Comparison of ENCODE assay signal across 15 cellular contexts in genomic region chr15:92616621-92617179, GRCh38. TPM values are rescaled to one million over a fixed set of nuclear protein-coding genes. Genes with fewer than 3 reads are reported as not detected.
DNase-seq lines count a peak whose midpoint lies in the region; ATAC-seq and TF ChIP-seq lines count a peak whose summit lies in the region.
"Had no signal": no experiment of that assay in that cellular context is flagged by ENCODE, and none has a peak within 500 bp of the region (broad histone marks: within the 10 kb centered on the region; RNA-seq: fewer than 3 reads in every experiment).

No MANE protein-coding gene starts in this region.

- DNase-seq in LHCN-M2 (ENCODE audit: low read depth) (peak; percentile 61), body of pancreas (peak in 2 of 4 donors; percentile 18 to 67), mesendoderm (no peak), midbrain (lab: John Stamatoyannopoulos, UW) (no peak)
- no peak for DNase-seq in stimulated activated CD4-positive, alpha-beta T cell treated with anti-CD3 and anti-CD28 coated beads, Interleukin-2, amount 100 ng/mL, for 24 hours
- DNase-seq: activated naive CD4-positive, alpha-beta T cell treated with anti-CD3 and anti-CD28 coated beads for 36 hours; hippocampal formation; NCI-H1694 treated with DMSO at 0.1 percent for 48 hours; stimulated activated CD4-positive, alpha-beta T cell treated with anti-CD3 and anti-CD28 coated beads, Interleukin-4, amount 100 ng/mL, for 24 hours had no signal

- no peak overlapping the region for H4K5ac ChIP-seq in mesendoderm (ENCODE audit: low read length)

- H3K18ac ChIP-seq in mesendoderm (ENCODE audit: low read length): no peak overlapping the region

- no peak overlapping the region for H3K23ac ChIP-seq in mesendoderm (ENCODE audit: low read length)

- H3K56ac ChIP-seq in mesendoderm (ENCODE audit: low read length): peak overlapping the region; percentile 39

- no peak overlapping the region for H2BK15ac ChIP-seq in mesendoderm (replicated peaks; ENCODE audit: low read depth)

- H3K9me3 ChIP-seq in body of pancreas (no peaks in the 10 kb centered on the region), skeletal muscle tissue (ENCODE audit: control insufficient read depth in 3 of 3, low read length in 3 of 3) (no peaks in the 10 kb centered on the region)

- peaks cover under 1% of the 10 kb centered on the region for H3K79me2 ChIP-seq in mesendoderm (ENCODE audit: control insufficient read depth, insufficient read depth, low read length)

- H3K9ac ChIP-seq in mesendoderm (ENCODE audit: low read length): no peak overlapping the region
- H3K9ac ChIP-seq in skeletal muscle tissue (ENCODE audit: low read depth in 1 of 3, low read length in 3 of 3): no peak overlapping the region

- H3K27me3 ChIP-seq in body of pancreas: no peaks in the 10 kb centered on the region
- no peaks in the 10 kb centered on the region for H3K27me3 ChIP-seq in mesendoderm (ENCODE audit: insufficient read depth, low read length, poor library complexity)
- H3K27me3 ChIP-seq in skeletal muscle tissue (ENCODE audit: control insufficient read depth in 3 of 3, insufficient read depth in 3 of 3, low read length in 3 of 3): no peaks in the 10 kb centered on the region
- H3K27me3 ChIP-seq: cardiac muscle cell had no signal

- no peak for TF ChIP-seq CTCF in body of pancreas (IDR thresholded peaks at IDR 0.05)

- H3K36me3 ChIP-seq in body of pancreas (replicated peaks in 1 of 2; ENCODE audit: insufficient read depth in 1 of 2, low read depth in 2 of 2) (no peaks in the 10 kb centered on the region), mesendoderm (ENCODE audit: control insufficient read depth, insufficient read depth, low read length) (peaks cover 2% of the 10 kb centered on the region), skeletal muscle tissue (ENCODE audit: control insufficient read depth in 3 of 3, insufficient read depth in 3 of 3, low read length in 3 of 3) (no peaks in the 10 kb centered on the region)
- H3K36me3 ChIP-seq: cardiac muscle cell had no signal

- H3K79me1 ChIP-seq in mesendoderm (ENCODE audit: low read length): peaks cover 3% of the 10 kb centered on the region

- H3K27ac ChIP-seq in body of pancreas (peak overlapping the region; percentile 75 to 89 (median 84)), mesendoderm (ENCODE audit: low read depth, low read length) (no peak overlapping the region), skeletal muscle tissue (ENCODE audit: low read depth, low read length) (peak overlapping the region; percentile 66)
- H3K27ac ChIP-seq: epithelial cell of prostate had no signal

- no peak overlapping the region for H3K4me2 ChIP-seq in mesendoderm (ENCODE audit: low read length)

- 82 to 85% methylated on average over 15 to 18 of the region's 18 CpGs for WGBS in body of pancreas, 2 donors
- no CpG with 5 or more reads among the region's 18 CpGs for WGBS in mesendoderm (ENCODE audit: extremely low coverage, insufficient coverage, low lambda C conversion rate)

- intact Hi-C loops in body of pancreas (cut with DNase I): no loop called here

- H3K4me3 ChIP-seq in body of pancreas: no peak overlapping the region
- no peak overlapping the region for H3K4me3 ChIP-seq in mesendoderm (ENCODE audit: low read length)
- H3K4me3 ChIP-seq in skeletal muscle tissue (ENCODE audit: low read length in 3 of 3): no peak overlapping the region
- H3K4me3 ChIP-seq: cardiac muscle cell had no signal

- H2BK120ac ChIP-seq in mesendoderm (ENCODE audit: low read depth, low read length): no peak overlapping the region

- H2AK5ac ChIP-seq in mesendoderm (ENCODE audit: low read length): no peak overlapping the region

- H4K8ac ChIP-seq in mesendoderm (ENCODE audit: low read depth, low read length): no peak overlapping the region

- H3K4ac ChIP-seq in mesendoderm (ENCODE audit: low read depth, low read length): no peak overlapping the region

- H2BK5ac ChIP-seq in mesendoderm (ENCODE audit: low read length): no peak overlapping the region

- ATAC-seq in body of pancreas (no peak), HG03280 (IDR thresholded peaks at IDR 0.05; ENCODE audit: unreplicated experiment) (no peak), HG02885 (IDR thresholded peaks at IDR 0.05; ENCODE audit: poor library complexity, unreplicated experiment) (no peak)
- ATAC-seq: stimulated activated memory B cell treated with anti-CD40 and anti-IgM and Interleukin-4, amounts not matched to agents 10 μg/mL and 1 μg/mL and 100 μg/mL, for 72 hours had no signal

- H3K4me1 ChIP-seq in body of pancreas (peaks cover 73% of the 10 kb centered on the region), mesendoderm (ENCODE audit: control insufficient read depth, low read depth, low read length) (no peaks in the 10 kb centered on the region), skeletal muscle tissue (ENCODE audit: control insufficient read depth in 3 of 3, insufficient read depth in 3 of 3, low read length in 3 of 3) (peaks cover 19 to 45% (median 31%) of the 10 kb centered on the region in 3 donors)

- no peak for TF ChIP-seq POLR2A in body of pancreas (IDR thresholded peaks at IDR 0.05)

RNA-seq across cellular contexts. Expression of gene FAM174B, which starts 38.9 kb away (rescaled TPM):
- total RNA-seq in LHCN-M2 (2014; rRNA removed) (9.6 and 14.8 TPM in 2 replicates), body of pancreas (10 to 100 TPM; 51.4 to 59.9 TPM), skeletal muscle tissue (8.4 TPM)
- 10.6 TPM for polyA plus RNA-seq in LHCN-M2 (2012)
- 75.6 TPM for polyA plus RNA-seq in mesendoderm (2013, experiment 1 of 2)
- 71.2 TPM for polyA plus RNA-seq in mesendoderm (2013, experiment 2 of 2)
